ENCODE assay signal across 13 cellular contexts in the genomic region with DNA sequence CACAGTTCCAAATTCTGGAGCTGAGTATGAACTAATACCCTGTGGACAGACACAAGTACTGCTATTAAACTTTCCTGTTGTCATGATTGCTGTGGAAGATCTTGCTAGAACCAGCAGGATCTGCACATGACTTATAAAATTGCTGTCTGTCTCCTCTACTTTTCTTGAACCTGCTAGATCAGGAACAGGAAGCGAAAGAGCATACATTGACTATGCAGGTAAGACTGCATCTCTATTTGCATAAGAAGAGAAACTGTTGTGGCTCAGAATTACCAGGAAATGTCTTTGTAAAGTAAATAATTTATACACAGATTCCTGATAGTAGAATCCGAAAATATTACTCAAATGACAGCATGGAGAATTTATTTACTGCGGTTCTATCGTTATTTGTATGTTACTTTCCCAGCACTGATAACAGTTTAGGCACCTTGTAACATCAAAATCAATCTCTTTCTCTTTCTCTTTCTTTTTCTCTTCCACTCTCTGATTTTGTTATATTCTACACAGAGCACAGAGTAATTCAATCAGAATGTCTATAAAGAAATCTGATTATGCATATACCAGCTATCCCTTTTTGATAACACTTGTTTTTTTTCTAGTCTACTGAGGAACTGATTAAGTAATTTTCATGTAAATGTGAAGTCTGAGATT.
DNase-seq lines count a peak whose midpoint lies in the region; ATAC-seq and TF ChIP-seq lines count a peak whose summit lies in the region.
"Had no signal": no experiment of that assay in that cellular context is flagged by ENCODE, and none has a peak within 500 bp of the region (broad histone marks: within the 10 kb centered on the region; RNA-seq: fewer than 3 reads in every experiment).

No MANE protein-coding gene starts in this region.

- no peaks in the 10 kb centered on the region for H3K36me3 ChIP-seq in SJCRH30
- H3K36me3 ChIP-seq: BLaER1, heart right ventricle had no signal

- no peaks in the 10 kb centered on the region for H3K9me3 ChIP-seq in SJCRH30 (replicated peaks)
- H3K9me3 ChIP-seq: BLaER1 had no signal

- no peaks in the 10 kb centered on the region for H3K27me3 ChIP-seq in SJCRH30
- H3K27me3 ChIP-seq: BLaER1 had no signal

- DNase-seq in NCI-H524 treated with DMSO at 0.1 percent for 48 hours (lab: John Stamatoyannopoulos, UW) (no peak), activated T-cell treated with anti-CD3 and anti-CD28 coated beads for 4 hours (no peak), SJCRH30 (no peak), epidermal melanocyte (ENCODE audit: insufficient read length, low spot score) (no peak)
- DNase-seq: activated CD4-positive, alpha-beta T cell treated with anti-CD3 and anti-CD28 coated beads for 4 hours; heart right ventricle; KBM-7 had no signal

- H3K27ac ChIP-seq in VCaP (peak overlapping the region; percentile 35), SJCRH30 (no peak overlapping the region)
- H3K27ac ChIP-seq: BLaER1, heart right ventricle, skin epidermis had no signal

- ATAC-seq in GM18858 (IDR thresholded peaks at IDR 0.05; ENCODE audit: unreplicated experiment) (peak; percentile 92), GM21526 (IDR thresholded peaks at IDR 0.05; ENCODE audit: low FRiP score, unreplicated experiment) (peak; percentile 89), HG03060 (IDR thresholded peaks at IDR 0.05; ENCODE audit: low read depth, unreplicated experiment) (peak; percentile 52)
- ATAC-seq: heart right ventricle had no signal

- no peaks in the 10 kb centered on the region for H3K4me1 ChIP-seq in SJCRH30
- H3K4me1 ChIP-seq: BLaER1, heart right ventricle had no signal

- H3K4me3 ChIP-seq in SJCRH30: no peak overlapping the region
- H3K4me3 ChIP-seq: BLaER1, heart right ventricle, skin epidermis had no signal

- no peak for TF ChIP-seq CTCF in VCaP (conservative IDR thresholded peaks at IDR 0.05)
